In genomic region chr21:28742527-28742926, GRCh38 we compare ENCODE assay signal across 15 cellular contexts.
DNase-seq lines count a peak whose midpoint lies in the region; ATAC-seq, FAIRE-seq and TF ChIP-seq lines count a peak whose summit lies in the region.
"Had no signal": no experiment of that assay in that cellular context is flagged by ENCODE, and none has a peak within 500 bp of the region (broad histone marks: within the 10 kb centered on the region; RNA-seq: fewer than 3 reads in every experiment).

No MANE protein-coding gene starts in this region.

- intact Hi-C loops in mammary epithelial cell (cut with micrococcal nuclease): loop anchor here (1.0 to 5.0 kb wide), 4 partner anchors 106 to 1875 kb away; no protein-coding TSS in a partner anchor
- intact Hi-C loops in activated naive CD4-positive, alpha-beta T cell treated with anti-CD3 and anti-CD28 coated beads for 36 hours (cut with micrococcal nuclease): loop anchor here (10.0 kb wide), 1 partner anchor 688 kb away; no protein-coding TSS in a partner anchor

- no peaks in the 10 kb centered on the region for H3K9me1 ChIP-seq in keratinocyte (ENCODE audit: control insufficient read depth, extremely low read depth, insufficient read depth, low read length)

- ATAC-seq in HG03196 (IDR thresholded peaks at IDR 0.05; ENCODE audit: unreplicated experiment): no peak

- TF ChIP-seq CTCF in LNCAP (IDR thresholded peaks at IDR 0.05): peak; percentile 49; the same call in 1 of the 2 replicates
- peak; percentile 30 to 45 for TF ChIP-seq CTCF in mammary epithelial cell (conservative IDR thresholded peaks at IDR 0.05 in 1 of 2, IDR thresholded peaks at IDR 0.05 in 1 of 2; ENCODE audit: extremely low read depth in 1 of 2, insufficient read depth in 1 of 2, low read depth in 1 of 2, low read length in 2 of 2)
- TF ChIP-seq CTCF in keratinocyte (optimal IDR thresholded peaks at IDR 0.05 in 1 of 3, IDR thresholded peaks at IDR 0.05 in 1 of 3, conservative IDR thresholded peaks at IDR 0.05 in 1 of 3; ENCODE audit: extremely low read depth in 1 of 3, insufficient read depth in 2 of 3, low read length in 3 of 3): peak in 2 of 3 experiments; percentile 14 to 42

- H3K36me3 Mint-ChIP-seq in activated naive CD4-positive, alpha-beta T cell treated with anti-CD3 and anti-CD28 coated beads for 36 hours (ENCODE audit: low read depth): peaks cover 1% of the 10 kb centered on the region

- H3K9me3 ChIP-seq in mammary epithelial cell (replicated peaks; ENCODE audit: insufficient read depth, low read length) (no peaks in the 10 kb centered on the region), keratinocyte (ENCODE audit: control insufficient read depth, low read depth, low read length) (no peaks in the 10 kb centered on the region)
- H3K9me3 ChIP-seq: upper lobe of left lung had no signal

- no peaks in the 10 kb centered on the region for H3K4me1 Mint-ChIP-seq in activated naive CD4-positive, alpha-beta T cell treated with anti-CD3 and anti-CD28 coated beads for 36 hours (ENCODE audit: low read depth)

- no peak for FAIRE-seq in keratinocyte (lab: Jason Lieb, UNC)

- BruUV-seq in mammary epithelial cell (replicated peaks; lab: Mats Ljungman, UMichigan): no TSS peak

- no peaks in the 10 kb centered on the region for H3K9me3 Mint-ChIP-seq in activated naive CD4-positive, alpha-beta T cell treated with anti-CD3 and anti-CD28 coated beads for 36 hours
- H3K9me3 Mint-ChIP-seq: nephron progenitor cell had no signal

- H3K4me2 ChIP-seq in mammary epithelial cell (ENCODE audit: insufficient read depth, low read depth, low read length): no peak overlapping the region
- H3K4me2 ChIP-seq in keratinocyte (ENCODE audit: control insufficient read depth, extremely low read depth, insufficient read depth, low read depth, low read length): no peak overlapping the region

- H4K20me1 ChIP-seq in mammary epithelial cell (ENCODE audit: insufficient read depth, low read length) (no peaks in the 10 kb centered on the region), keratinocyte (ENCODE audit: control insufficient read depth, extremely low read depth, insufficient read depth, low read length) (no peaks in the 10 kb centered on the region)

- WGBS in mammary epithelial cell (ENCODE audit: low coverage, missing lambda C conversion rate): 31% methylated on average over 3 of the region's 3 CpGs

- H3K27me3 Mint-ChIP-seq in activated naive CD4-positive, alpha-beta T cell treated with anti-CD3 and anti-CD28 coated beads for 36 hours (ENCODE audit: low read depth): peaks cover 4% of the 10 kb centered on the region

- H3K27me3 ChIP-seq in mammary epithelial cell (ENCODE audit: insufficient read depth, low read length) (no peaks in the 10 kb centered on the region), keratinocyte (ENCODE audit: control insufficient read depth, extremely low read depth, insufficient read depth, low read length) (no peaks in the 10 kb centered on the region)
- H3K27me3 ChIP-seq: upper lobe of left lung had no signal

- H3K36me3 ChIP-seq in mammary epithelial cell (ENCODE audit: insufficient read depth, low read length) (no peaks in the 10 kb centered on the region), keratinocyte (ENCODE audit: control insufficient read depth in 2 of 2, extremely low read depth in 1 of 2, insufficient read depth in 2 of 2, low read length in 2 of 2) (no peaks in the 10 kb centered on the region)
- H3K36me3 ChIP-seq: upper lobe of left lung had no signal

- in situ Hi-C loops in mammary epithelial cell (cut with MboI; ENCODE audit: low sequenced_read_pairs in 2 of 2): loop anchor here (10.0 to 25.0 kb wide), 7 partner anchors 218 to 1905 kb away; partner anchors contain the start of gene ADAMTS1 (in 2 of the 2)

- dilution Hi-C loops in mammary epithelial cell (cut with HindIII; ENCODE audit: low sequenced_read_pairs): no loop called here
- dilution Hi-C loops in keratinocyte (cut with MboI; ENCODE audit: extremely low pct_ligation_motif_present, low sequenced_read_pairs): no loop called here

- no peaks in the 10 kb centered on the region for H3K79me2 ChIP-seq in mammary epithelial cell (ENCODE audit: insufficient read depth, low read length)
- H3K79me2 ChIP-seq in keratinocyte (ENCODE audit: control insufficient read depth, insufficient read depth, low read length): no peaks in the 10 kb centered on the region

- H3K27ac Mint-ChIP-seq in activated naive CD4-positive, alpha-beta T cell treated with anti-CD3 and anti-CD28 coated beads for 36 hours: no peak overlapping the region
- H3K27ac Mint-ChIP-seq: nephron progenitor cell had no signal

- H3K9ac ChIP-seq in mammary epithelial cell (ENCODE audit: insufficient read depth, low read length) (no peak overlapping the region), keratinocyte (ENCODE audit: control insufficient read depth, extremely low read depth, insufficient read depth, low read length) (no peak overlapping the region)

- H3K27ac ChIP-seq in mammary epithelial cell (ENCODE audit: insufficient read depth, low read depth, low read length) (no peak overlapping the region), keratinocyte (ENCODE audit: control insufficient read depth, insufficient read depth, low read length) (no peak overlapping the region)
- H3K27ac ChIP-seq: HL-60, upper lobe of left lung had no signal

- CTCF ChIA-PET in mammary epithelial cell (lab: Charles Lee; ENCODE audit: low non-redundant PET): no interaction called here
- CTCF ChIA-PET in activated naive CD4-positive, alpha-beta T cell treated with anti-CD3 and anti-CD28 coated beads for 36 hours (lab: Charles Lee): interaction anchor here (2.1 to 8.4 kb wide), 2 partner anchors 141 to 226 kb away, joined by 5 to 137 read pairs; no protein-coding TSS in a partner anchor

- H2AFZ ChIP-seq in mammary epithelial cell (ENCODE audit: low read depth, low read length) (no peak overlapping the region), keratinocyte (ENCODE audit: control insufficient read depth, low read length) (no peak overlapping the region)

- H3K4me3 ChIP-seq in mammary epithelial cell (replicated peaks in 1 of 3; ENCODE audit: insufficient read depth in 1 of 3, low read depth in 2 of 3, low read length in 3 of 3) (no peak overlapping the region), keratinocyte (ENCODE audit: control insufficient read depth in 2 of 3, extremely low read depth in 1 of 3, insufficient read depth in 2 of 3, low read depth in 1 of 3, low read length in 3 of 3) (no peak overlapping the region)
- H3K4me3 ChIP-seq: upper lobe of left lung had no signal

- H3K4me1 ChIP-seq in mammary epithelial cell (ENCODE audit: insufficient read depth, low read length) (peaks cover 7% of the 10 kb centered on the region), keratinocyte (ENCODE audit: control insufficient read depth, extremely low read depth, insufficient read depth, low read length) (peaks cover 18% of the 10 kb centered on the region)

- peak; percentile 59 for DNase-seq in AG20443 (ENCODE audit: low spot score)
- peak; percentile 34 for DNase-seq in mammary epithelial cell
- no peak for DNase-seq in keratinocyte (ENCODE audit: low read depth, low spot score)
- no peak for DNase-seq in activated naive CD4-positive, alpha-beta T cell treated with anti-CD3 and anti-CD28 coated beads for 36 hours
- DNase-seq in D341Med (ENCODE audit: low spot score): no peak
- DNase-seq in stimulated activated CD4-positive, alpha-beta T cell treated with anti-CD3 and anti-CD28 coated beads, Interleukin-1b, Interleukin-23, amount 100 ng/mL, for 48 hours: no peak
- DNase-seq: activated CD8-positive, alpha-beta memory T cell treated with anti-CD3 and anti-CD28 coated beads for 24 hours; DND-41; NCI-H2107; nephron progenitor cell; SHP77 treated with DMSO at 0.1 percent for 48 hours; upper lobe of left lung had no signal

- H3K4me3 Mint-ChIP-seq in activated naive CD4-positive, alpha-beta T cell treated with anti-CD3 and anti-CD28 coated beads for 36 hours: no peak overlapping the region
- H3K4me3 Mint-ChIP-seq: nephron progenitor cell had no signal

Comparison
In these comparisons a context has a peak if more than half of its experiments do, and no peak if none do; other contexts are left out.
1. DNase-seq: peak in AG20443 (single experiment) and mammary epithelial cell (single experiment); none in keratinocyte (single experiment), activated naive CD4-positive, alpha-beta T cell treated with anti-CD3 and anti-CD28 coated beads for 36 hours (single experiment), D341Med (single experiment) and stimulated activated CD4-positive, alpha-beta T cell treated with anti-CD3 and anti-CD28 coated beads, Interleukin-1b, Interleukin-23, amount 100 ng/mL, for 48 hours (single experiment).
2. Peak in every context shown above with its lines, with median percentiles within 50 percentile points of each other: CTCF ChIP-seq.